Comparison of ENCODE assay signal across 1 cellular context in genomic region chr17:13600475-13601316, GRCh38.
TF ChIP-seq lines count a peak whose summit lies in the region.

No MANE protein-coding gene starts in this region.

TF ChIP-seq in HEK293, 187 proteins besides CTCF, POLR2A, EP300 and RAD21 (continued from another document):
- TF ChIP-seq ZBTB8A (tag by site-specific recombination; IDR thresholded peaks at IDR 0.05) (peak; percentile 60), ZNF513 (tag by site-specific recombination; IDR thresholded peaks at IDR 0.05) (peak; percentile 70), ZIC2 (tag by site-specific recombination; IDR thresholded peaks at IDR 0.05) (peak; percentile 50), ZNF211 (tag by site-specific recombination; IDR thresholded peaks at IDR 0.05; ENCODE audit: low read depth) (no peak), ZNF335 (tag by site-specific recombination; conservative IDR thresholded peaks at IDR 0.05) (0 out of 2 replicates have a peak, but pooled peaks have one; percentile 35), ZFP3 (tag by site-specific recombination; IDR thresholded peaks at IDR 0.05; ENCODE audit: low read depth) (no peak), ZNF423 (tag by site-specific recombination; IDR thresholded peaks at IDR 0.05) (no peak), HOXC10 (CRISPR knock-in tag; IDR thresholded peaks at IDR 0.05) (0 out of 2 replicates have a peak, but pooled peaks have one; percentile 85), ZNF555 (tag by site-specific recombination; conservative IDR thresholded peaks at IDR 0.05) (no peak), ZBTB20 (tag by site-specific recombination; IDR thresholded peaks at IDR 0.05) (peak; percentile 75; the same call in 1 of the 2 replicates), ZFP69B (tag by site-specific recombination; IDR thresholded peaks at IDR 0.05) (no peak), ZBTB26 (tag by site-specific recombination; optimal IDR thresholded peaks at IDR 0.05) (peak; percentile 89), SP2 (tag by site-specific recombination; IDR thresholded peaks at IDR 0.05) (0 out of 2 replicates have a peak, but pooled peaks have one; percentile 24), BCL11B (tag by site-specific recombination; IDR thresholded peaks at IDR 0.05; ENCODE audit: low read depth) (0 out of 2 replicates have a peak, but pooled peaks have one; percentile 57), PBX3 (CRISPR knock-in tag; IDR thresholded peaks at IDR 0.05) (no peak), FEZF1 (tag by site-specific recombination; IDR thresholded peaks at IDR 0.05) (no peak), SALL2 (tag by site-specific recombination; IDR thresholded peaks at IDR 0.05; ENCODE audit: borderline replicate concordance) (no peak), ZNF785 (tag by site-specific recombination; IDR thresholded peaks at IDR 0.05) (no peak)
